Comparison of ENCODE assay signal across 12 cellular contexts in genomic region chr21:14543983-14544382, GRCh38. TPM values are rescaled to one million over a fixed set of nuclear protein-coding genes. Genes with fewer than 3 reads are reported as not detected.
A peak's percentile ranks its signal among the peaks of the same experiment; 100 is the strongest.
DNase-seq lines count a peak whose midpoint lies in the region; ATAC-seq and TF ChIP-seq lines count a peak whose summit lies in the region.
"Had no signal": no experiment of that assay in that cellular context is flagged by ENCODE, and none has a peak within 500 bp of the region (broad histone marks: within the 10 kb centered on the region; RNA-seq: fewer than 3 reads in every experiment).

No MANE protein-coding gene starts in this region.

- no peak for ATAC-seq in activated CD8-positive, alpha-beta memory T cell treated with anti-CD3 and anti-CD28 coated beads, Interleukin-2, amount 10 ng/mL, durations not matched to agents 7 days and 5 days
- ATAC-seq in stimulated activated effector memory CD8-positive, alpha-beta T cell treated with anti-CD3 and anti-CD28 coated beads, Interleukin-12 subunit alpha, Interleukin-12 subunit beta, amount 100 ng/mL, for 72 hours = no peak
- no peak for ATAC-seq in HG02970 (IDR thresholded peaks at IDR 0.05; ENCODE audit: low FRiP score, unreplicated experiment)
- ATAC-seq: GM23338, heart left ventricle had no signal

- TF ChIP-seq CTCF in SU-DHL-6 (IDR thresholded peaks at IDR 0.05; ENCODE audit: insufficient read depth, low read length, poor library complexity, severe bottlenecking) (no peak), dorsolateral prefrontal cortex (IDR thresholded peaks at IDR 0.05 in 54 of 56, conservative IDR thresholded peaks at IDR 0.05 in 2 of 56; ENCODE audit: low read depth in 1 of 56, partially characterized antibody in 56 of 56) (no peak)

- H3K27me3 ChIP-seq in SU-DHL-6 (ENCODE audit: low read length) (no peaks in the 10 kb centered on the region), dorsolateral prefrontal cortex (no peaks in the 10 kb centered on the region)
- H3K27me3 ChIP-seq: heart left ventricle had no signal

- H3K27me3 Mint-ChIP-seq in activated CD8-positive, alpha-beta memory T cell treated with anti-CD3 and anti-CD28 coated beads, Interleukin-2, amount 10 ng/mL, durations not matched to agents 7 days and 5 days = no peaks in the 10 kb centered on the region

- peak overlapping the region; percentile 88 for H3K27ac Mint-ChIP-seq in activated CD8-positive, alpha-beta memory T cell treated with anti-CD3 and anti-CD28 coated beads, Interleukin-2, amount 10 ng/mL, durations not matched to agents 7 days and 5 days
- peak overlapping the region; percentile 79 for H3K27ac Mint-ChIP-seq in stimulated activated effector memory CD8-positive, alpha-beta T cell treated with anti-CD3 and anti-CD28 coated beads, Interleukin-12 subunit alpha, Interleukin-12 subunit beta, amount 100 ng/mL, for 72 hours
- H3K27ac Mint-ChIP-seq: GM23338 had no signal

- peaks cover 59% of the 10 kb centered on the region for H3K4me1 Mint-ChIP-seq in activated CD8-positive, alpha-beta memory T cell treated with anti-CD3 and anti-CD28 coated beads, Interleukin-2, amount 10 ng/mL, durations not matched to agents 7 days and 5 days
- peaks cover 24% of the 10 kb centered on the region for H3K4me1 Mint-ChIP-seq in stimulated activated effector memory CD8-positive, alpha-beta T cell treated with anti-CD3 and anti-CD28 coated beads, Interleukin-12 subunit alpha, Interleukin-12 subunit beta, amount 100 ng/mL, for 72 hours
- H3K4me1 Mint-ChIP-seq: GM23338 had no signal

- H3K9me2 ChIP-seq in SU-DHL-6 (replicated peaks; ENCODE audit: insufficient read depth, low read length) = no peaks in the 10 kb centered on the region

- CTCF ChIA-PET in activated CD8-positive, alpha-beta memory T cell treated with anti-CD3 and anti-CD28 coated beads, Interleukin-2, amount 10 ng/mL, durations not matched to agents 7 days and 5 days (lab: Charles Lee) = interaction anchor here (1.5 to 2.8 kb wide), 3 partner anchors 11 to 18 kb away, joined by 3 to 7 read pairs (median 5); no protein-coding TSS in a partner anchor

- H3K4me2 ChIP-seq in SU-DHL-6 (ENCODE audit: low read depth, low read length, poor library complexity, severe bottlenecking) = peak overlapping the region; percentile 100
- H3K4me2 ChIP-seq: GM23338, PC-9 had no signal

- H3K79me2 ChIP-seq in SU-DHL-6 (ENCODE audit: insufficient read depth, low read length) = peaks cover 54% of the 10 kb centered on the region

- H3K9ac ChIP-seq in SU-DHL-6 (ENCODE audit: low read length) = peak overlapping the region; percentile 67

- H3K27ac ChIP-seq in SU-DHL-6 (ENCODE audit: low read depth, low read length) (peak overlapping the region; percentile 74; the same call in 1 of the 2 replicates), dorsolateral prefrontal cortex (peak overlapping the region in 3 of 59 donors; percentile 8 to 38 (median 13))
- H3K27ac ChIP-seq: left ventricle myocardium inferior, PC-9 had no signal

- intact Hi-C loops in dorsolateral prefrontal cortex (cut with DNase I) = no loop called here

- H3K4me3 ChIP-seq in SU-DHL-6 (ENCODE audit: insufficient read depth, low read length, poor library complexity, severe bottlenecking) (peak overlapping the region; percentile 93), dorsolateral prefrontal cortex (peak overlapping the region in 31 of 59 donors; percentile 0 to 51 (median 25))
- H3K4me3 ChIP-seq: GM23338, left ventricle myocardium inferior, PC-9 had no signal

- H3K36me3 Mint-ChIP-seq in activated CD8-positive, alpha-beta memory T cell treated with anti-CD3 and anti-CD28 coated beads, Interleukin-2, amount 10 ng/mL, durations not matched to agents 7 days and 5 days = peaks cover 34% of the 10 kb centered on the region
- peaks cover 60% of the 10 kb centered on the region for H3K36me3 Mint-ChIP-seq in stimulated activated effector memory CD8-positive, alpha-beta T cell treated with anti-CD3 and anti-CD28 coated beads, Interleukin-12 subunit alpha, Interleukin-12 subunit beta, amount 100 ng/mL, for 72 hours

- H3K9me3 Mint-ChIP-seq in activated CD8-positive, alpha-beta memory T cell treated with anti-CD3 and anti-CD28 coated beads, Interleukin-2, amount 10 ng/mL, durations not matched to agents 7 days and 5 days (ENCODE audit: low read depth) = peaks cover 3% of the 10 kb centered on the region
- no peaks in the 10 kb centered on the region for H3K9me3 Mint-ChIP-seq in stimulated activated effector memory CD8-positive, alpha-beta T cell treated with anti-CD3 and anti-CD28 coated beads, Interleukin-12 subunit alpha, Interleukin-12 subunit beta, amount 100 ng/mL, for 72 hours

- 0 out of 2 replicates have a peak, but pooled peaks cover 4% of the 10 kb centered on the region for H3K36me3 ChIP-seq in SU-DHL-6 (ENCODE audit: low read length)
- H3K36me3 ChIP-seq: heart left ventricle, left ventricle myocardium inferior had no signal

- H3F3A ChIP-seq in SU-DHL-6 (ENCODE audit: insufficient read depth) = peaks cover 10% of the 10 kb centered on the region

- peak overlapping the region; percentile 88 for H3K4me3 Mint-ChIP-seq in activated CD8-positive, alpha-beta memory T cell treated with anti-CD3 and anti-CD28 coated beads, Interleukin-2, amount 10 ng/mL, durations not matched to agents 7 days and 5 days
- H3K4me3 Mint-ChIP-seq in stimulated activated effector memory CD8-positive, alpha-beta T cell treated with anti-CD3 and anti-CD28 coated beads, Interleukin-12 subunit alpha, Interleukin-12 subunit beta, amount 100 ng/mL, for 72 hours = peak overlapping the region; percentile 78
- H3K4me3 Mint-ChIP-seq: GM23338 had no signal

- H4K20me1 ChIP-seq in SU-DHL-6 (ENCODE audit: low read depth, low read length) = no peaks in the 10 kb centered on the region

- H2AFZ ChIP-seq in SU-DHL-6 (ENCODE audit: low read depth, low read length, severe bottlenecking) = no peak overlapping the region
- H2AFZ ChIP-seq: GM23338, PC-9 had no signal

- no peak for DNase-seq in activated CD8-positive, alpha-beta memory T cell treated with anti-CD3 and anti-CD28 coated beads, Interleukin-2, amount 10 ng/mL, durations not matched to agents 7 days and 5 days
- DNase-seq in activated CD8-positive, alpha-beta memory T cell treated with anti-CD3 and anti-CD28 coated beads for 24 hours = no peak
- DNase-seq in dorsolateral prefrontal cortex (no peak), NOMO-1 treated with dmso at 0.1 percent for 144 hours (lab: John Stamatoyannopoulos, UW; ENCODE audit: unreplicated experiment) (no peak)
- no peak for DNase-seq in stimulated activated effector memory CD8-positive, alpha-beta T cell treated with anti-CD3 and anti-CD28 coated beads, Interleukin-12 subunit alpha, Interleukin-12 subunit beta, amount 100 ng/mL, for 72 hours (ENCODE audit: low spot score in 2 of 2)
- DNase-seq in stimulated activated CD4-positive, alpha-beta T cell treated with anti-CD3 and anti-CD28 coated beads, Interleukin-15, amount 100 ng/mL, for 24 hours = no peak
- DNase-seq: heart left ventricle, left ventricle myocardium inferior, PC-9 had no signal

- H3K9me3 ChIP-seq in SU-DHL-6 (ENCODE audit: insufficient read depth, low read length) = no peaks in the 10 kb centered on the region
- H3K9me3 ChIP-seq: heart left ventricle had no signal

RNA-seq across cellular contexts. Expression of gene SAMSN1, which starts 2.1 kb away (rescaled TPM):
- 100 to 1,000 TPM in 1 of 2 experiments, 10 to 100 TPM in 1; 58.9 to 126 TPM for total RNA-seq in activated CD8-positive, alpha-beta memory T cell treated with anti-CD3 and anti-CD28 coated beads, Interleukin-2, amount 10 ng/mL, durations not matched to agents 7 days and 5 days
- 10 to 100 TPM in 3 of 120 experiments, 1 to 10 TPM in 115, under 1 TPM in 2; 0.54 to 13.5 (median 3.3) TPM for total RNA-seq in dorsolateral prefrontal cortex

Comparison
In these comparisons a context has a peak if more than half of its experiments do, and no peak if none do; other contexts are left out.
1. RNA of gene SAMSN1, which starts 2.1 kb away (total RNA-seq): 58.9 to 126 TPM in activated CD8-positive, alpha-beta memory T cell treated with anti-CD3 and anti-CD28 coated beads, Interleukin-2, amount 10 ng/mL, durations not matched to agents 7 days and 5 days; 0.54 to 13.5 TPM in dorsolateral prefrontal cortex; every median in the first group is over 4 times any median in the second.